ENCODE assay signal across 32 cellular contexts in the genomic region with DNA sequence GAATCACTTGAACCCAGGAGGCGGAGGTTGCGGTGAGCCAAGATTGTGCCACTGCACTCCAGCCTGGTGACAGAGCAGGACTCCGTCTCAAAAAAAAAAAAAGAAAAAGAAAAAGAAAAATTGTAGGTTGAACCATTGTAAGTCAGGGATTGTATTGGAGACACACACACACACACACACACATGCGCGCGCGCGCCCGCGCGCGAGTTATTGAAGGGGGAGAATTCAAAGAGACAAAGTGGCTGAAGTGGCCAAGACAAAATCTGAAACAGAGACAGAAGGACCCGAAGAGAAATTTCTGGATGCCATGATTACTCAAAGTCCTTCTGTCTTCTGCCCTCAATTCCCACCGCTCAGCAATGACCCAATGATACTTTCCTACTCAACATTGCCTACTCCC. TPM values are rescaled to one million over a fixed set of nuclear protein-coding genes. Genes with fewer than 3 reads are reported as not detected.
"Had no signal": no experiment of that assay in that cellular context is flagged by ENCODE, and none has a peak within 500 bp of the region (broad histone marks: within the 10 kb centered on the region; RNA-seq: fewer than 3 reads in every experiment).

No MANE protein-coding gene starts in this region.

- H3K27me3 ChIP-seq: ascending aorta, breast epithelium, dorsolateral prefrontal cortex, foreskin keratinocyte, gastrocnemius medialis had no signal

- H3K27me3 Mint-ChIP-seq: activated CD4-positive, alpha-beta memory T cell treated with anti-CD3 and anti-CD28 coated beads for 36 hours; activated CD4-positive, alpha-beta T cell treated with anti-CD3 and anti-CD28 coated beads for 36 hours; activated CD8-positive, alpha-beta memory T cell treated with anti-CD3 and anti-CD28 coated beads, Interleukin-2, amount 10 ng/mL, durations not matched to agents 7 days and 5 days; activated naive CD8-positive, alpha-beta T cell had no signal

- H3K36me3 ChIP-seq: ascending aorta, breast epithelium, cardiac muscle cell, gastrocnemius medialis had no signal

- H3K27ac ChIP-seq: ascending aorta, breast epithelium, cardiac muscle cell, coronary artery, dorsolateral prefrontal cortex, esophagus muscularis mucosa, foreskin keratinocyte, gastrocnemius medialis had no signal

- DNase-seq: activated CD4-positive, alpha-beta memory T cell treated with anti-CD3 and anti-CD28 coated beads for 36 hours; activated CD4-positive, alpha-beta T cell treated with anti-CD3 and anti-CD28 coated beads for 36 hours; activated CD4-positive, alpha-beta T cell treated with anti-CD3 and anti-CD28 coated beads, Interleukin-2, amount 10 ng/mL, durations not matched to agents 24 days and 14 days; activated CD4-positive, CD25-positive, alpha-beta regulatory T cell; activated CD4-positive, CD25-positive, alpha-beta regulatory T cell treated with anti-CD3 and anti-CD28 coated beads, Interleukin-2, amount 50 U/mL, for 72 hours; activated CD8-positive, alpha-beta memory T cell treated with anti-CD3 and anti-CD28 coated beads, Interleukin-2, amount 10 ng/mL, durations not matched to agents 7 days and 5 days; activated CD8-positive, alpha-beta memory T cell treated with anti-CD3 and anti-CD28 coated beads, Interleukin-2, amount 50 U/mL, for 4 hours; activated CD8-positive, alpha-beta T cell treated with anti-CD3 and anti-CD28 coated beads, Interleukin-2, amount 10 ng/mL, durations not matched to agents 7 days and 5 days; activated effector memory CD4-positive, alpha-beta T cell treated with anti-CD3 and anti-CD28 coated beads, Interleukin-2, amount 50 U/mL, for 16 hours; activated naive CD4-positive, alpha-beta T cell treated with anti-CD3 and anti-CD28 coated beads, Interleukin-2, amount 10 ng/mL, durations not matched to agents 7 days and 5 days; activated T-cell treated with anti-CD3 and anti-CD28 coated beads, Interleukin-2, amount 50 U/mL, for 1 hour; activated T-cell treated with anti-CD3 and anti-CD28 coated beads, Interleukin-2, amount 50 U/mL, for 48 hours; central memory CD4-positive, alpha-beta T cell; cerebellar nuclear complex; dorsolateral prefrontal cortex; effector memory CD4-positive, alpha-beta T cell; erythroblast; foreskin keratinocyte; gastrocnemius medialis; glutamatergic neuron; T-helper 2 cell had no signal

- H3K4me3 Mint-ChIP-seq: activated CD4-positive, alpha-beta memory T cell treated with anti-CD3 and anti-CD28 coated beads for 36 hours; activated CD4-positive, alpha-beta T cell treated with anti-CD3 and anti-CD28 coated beads for 36 hours; activated CD4-positive, alpha-beta T cell treated with anti-CD3 and anti-CD28 coated beads, Interleukin-2, amount 10 ng/mL, durations not matched to agents 24 days and 14 days; activated CD8-positive, alpha-beta memory T cell treated with anti-CD3 and anti-CD28 coated beads, Interleukin-2, amount 10 ng/mL, durations not matched to agents 7 days and 5 days; activated CD8-positive, alpha-beta T cell treated with anti-CD3 and anti-CD28 coated beads, Interleukin-2, amount 10 ng/mL, durations not matched to agents 7 days and 5 days; activated naive CD4-positive, alpha-beta T cell treated with anti-CD3 and anti-CD28 coated beads, Interleukin-2, amount 10 ng/mL, durations not matched to agents 7 days and 5 days; activated naive CD8-positive, alpha-beta T cell; activated T-helper 1 cell treated with anti-CD3 and anti-CD28 coated beads, Interleukin-12 subunit alpha, Interleukin-12 subunit beta, Interleukin-2, Interleukin-4 antibody, amounts not matched to agents 30 ng/mL and 10 ng/mL and 1 ng/mL, durations not matched to agents 14 hours and 24 hours and 36 hours; dendritic cell treated with granulocyte-macrophage colony-stimulating factor and Interleukin-4, amounts not matched to agents 40 ng/mL and 50 ng/mL, for 4 days had no signal

- H3K9me3 Mint-ChIP-seq: activated CD4-positive, alpha-beta memory T cell treated with anti-CD3 and anti-CD28 coated beads for 36 hours; activated CD4-positive, alpha-beta T cell treated with anti-CD3 and anti-CD28 coated beads, Interleukin-2, amount 10 ng/mL, durations not matched to agents 24 days and 14 days; activated naive CD4-positive, alpha-beta T cell treated with anti-CD3 and anti-CD28 coated beads, Interleukin-2, amount 10 ng/mL, durations not matched to agents 7 days and 5 days; activated T-helper 1 cell treated with anti-CD3 and anti-CD28 coated beads, Interleukin-12 subunit alpha, Interleukin-12 subunit beta, Interleukin-2, Interleukin-4 antibody, amounts not matched to agents 30 ng/mL and 10 ng/mL and 1 ng/mL, durations not matched to agents 14 hours and 24 hours and 36 hours; activated T-helper 2 cell treated with anti-CD3 and anti-CD28 coated beads, Interferon-gamma antibody, Interleukin-2, Interleukin-4, amounts not matched to agents 10 μg/mL and 5 μg/mL and 100 μg/mL, durations not matched to agents 14 hours and 24 hours and 36 hours; dendritic cell treated with granulocyte-macrophage colony-stimulating factor and Interleukin-4, amounts not matched to agents 40 ng/mL and 50 ng/mL, for 4 days had no signal

- H3K4me3 ChIP-seq: ascending aorta, breast epithelium, cardiac muscle cell, coronary artery, dorsolateral prefrontal cortex, esophagus muscularis mucosa, gastrocnemius medialis had no signal

- H3K36me3 Mint-ChIP-seq: activated CD4-positive, alpha-beta memory T cell treated with anti-CD3 and anti-CD28 coated beads for 36 hours; activated naive CD8-positive, alpha-beta T cell had no signal

- H3K9me3 ChIP-seq: ascending aorta, breast epithelium, esophagus muscularis mucosa, gastrocnemius medialis had no signal

- ATAC-seq: activated CD4-positive, alpha-beta T cell treated with anti-CD3 and anti-CD28 coated beads for 36 hours; activated CD8-positive, alpha-beta memory T cell treated with anti-CD3 and anti-CD28 coated beads, Interleukin-2, amount 10 ng/mL, durations not matched to agents 7 days and 5 days; activated CD8-positive, alpha-beta T cell treated with anti-CD3 and anti-CD28 coated beads, Interleukin-2, amount 10 ng/mL, durations not matched to agents 7 days and 5 days; foreskin keratinocyte; gastrocnemius medialis had no signal

- H3K27ac Mint-ChIP-seq: activated CD4-positive, alpha-beta T cell treated with anti-CD3 and anti-CD28 coated beads for 36 hours; activated CD8-positive, alpha-beta memory T cell treated with anti-CD3 and anti-CD28 coated beads, Interleukin-2, amount 10 ng/mL, durations not matched to agents 7 days and 5 days; activated CD8-positive, alpha-beta T cell treated with anti-CD3 and anti-CD28 coated beads, Interleukin-2, amount 10 ng/mL, durations not matched to agents 7 days and 5 days; activated T-helper 1 cell treated with anti-CD3 and anti-CD28 coated beads, Interleukin-12 subunit alpha, Interleukin-12 subunit beta, Interleukin-2, Interleukin-4 antibody, amounts not matched to agents 30 ng/mL and 10 ng/mL and 1 ng/mL, durations not matched to agents 14 hours and 24 hours and 36 hours; brain; dendritic cell treated with granulocyte-macrophage colony-stimulating factor and Interleukin-4, amounts not matched to agents 40 ng/mL and 50 ng/mL, for 4 days had no signal

RNA-seq across cellular contexts. Expression of a gene that starts 3.7 kb away (rescaled TPM):
- total RNA-seq: activated CD4-positive, alpha-beta T cell treated with anti-CD3 and anti-CD28 coated beads, Interleukin-2, amount 10 ng/mL, durations not matched to agents 24 days and 14 days; activated T-helper 1 cell treated with anti-CD3 and anti-CD28 coated beads, Interleukin-12 subunit alpha, Interleukin-12 subunit beta, Interleukin-2, Interleukin-4 antibody, amounts not matched to agents 30 ng/mL and 10 ng/mL and 1 ng/mL, durations not matched to agents 14 hours and 24 hours and 36 hours; activated T-helper 2 cell treated with anti-CD3 and anti-CD28 coated beads, Interferon-gamma antibody, Interleukin-2, Interleukin-4, amounts not matched to agents 10 μg/mL and 5 μg/mL and 100 μg/mL, durations not matched to agents 14 hours and 24 hours and 36 hours; T-helper 1 cell treated with Interleukin-12 subunit alpha and Interleukin-12 subunit beta and Interleukin-4 antibody, amounts not matched to agents 30 ng/mL and 1 ng/mL, for 36 hours had no signal

RNA-seq across cellular contexts. Expression of a gene that starts 5.1 kb away (rescaled TPM):
- total RNA-seq: activated CD4-positive, alpha-beta T cell treated with anti-CD3 and anti-CD28 coated beads for 36 hours; activated CD8-positive, alpha-beta T cell treated with anti-CD3 and anti-CD28 coated beads, Interleukin-2, amount 10 ng/mL, durations not matched to agents 7 days and 5 days; activated T-helper 1 cell treated with anti-CD3 and anti-CD28 coated beads, Interleukin-12 subunit alpha, Interleukin-12 subunit beta, Interleukin-2, Interleukin-4 antibody, amounts not matched to agents 30 ng/mL and 10 ng/mL and 1 ng/mL, durations not matched to agents 14 hours and 24 hours and 36 hours; activated T-helper 2 cell treated with anti-CD3 and anti-CD28 coated beads, Interferon-gamma antibody, Interleukin-2, Interleukin-4, amounts not matched to agents 10 μg/mL and 5 μg/mL and 100 μg/mL, durations not matched to agents 14 hours and 24 hours and 36 hours; ascending aorta; cardiac muscle cell; esophagus muscularis mucosa; gastrocnemius medialis; T-helper 1 cell treated with Interleukin-12 subunit alpha and Interleukin-12 subunit beta and Interleukin-4 antibody, amounts not matched to agents 30 ng/mL and 1 ng/mL, for 36 hours had no signal
- polyA plus RNA-seq: cardiac muscle cell had no signal

RNA-seq across cellular contexts. Expression of a gene that starts 24.8 kb away (rescaled TPM):
- total RNA-seq: cardiac muscle cell, foreskin keratinocyte had no signal
- polyA plus RNA-seq: foreskin keratinocyte had no signal
